11 cellular contexts compared by ENCODE assay signal in genomic region chr1:169024800-169025253, GRCh38.
DNase-seq lines count a peak whose midpoint lies in the region; ATAC-seq, FAIRE-seq and TF ChIP-seq lines count a peak whose summit lies in the region.
"Had no signal": no experiment of that assay in that cellular context is flagged by ENCODE, and none has a peak within 500 bp of the region (broad histone marks: within the 10 kb centered on the region; RNA-seq: fewer than 3 reads in every experiment).

No MANE protein-coding gene starts in this region.

- TF ChIP-seq CTCF in GM12878 (IDR thresholded peaks at IDR 0.05 in 2 of 3, conservative IDR thresholded peaks at IDR 0.05 in 1 of 3; ENCODE audit: control insufficient read depth in 2 of 3, extremely low read depth in 1 of 3, insufficient read depth in 1 of 3, low read depth in 3 of 3, low read length in 3 of 3): no peak
- no peak for TF ChIP-seq CTCF in esophagus muscularis mucosa (IDR thresholded peaks at IDR 0.05)
- TF ChIP-seq CTCF in endodermal cell (conservative IDR thresholded peaks at IDR 0.05): no peak

- RAD21 ChIA-PET in GM12878 (lab: Charles Lee; ENCODE audit: unreplicated experiment): interaction anchor here (0.7 to 9.0 kb wide), 25 partner anchors 8 to 682 kb away, joined by 3 to 112 read pairs (median 5); no protein-coding TSS in a partner anchor

- in situ Hi-C loops in GM12878 (cut with MboI): no loop called here

- TF ChIP-seq EP300 in GM12878 (IDR thresholded peaks at IDR 0.05; ENCODE audit: borderline replicate concordance in 1 of 2, control insufficient read depth in 1 of 2, low read depth in 2 of 2, low read length in 2 of 2): peak; percentile 77 to 88; a peak in 3 of 4 replicates
- TF ChIP-seq EP300 in esophagus muscularis mucosa (IDR thresholded peaks at IDR 0.05): no peak

- no peaks in the 10 kb centered on the region for H4K20me1 ChIP-seq in GM12878 (ENCODE audit: control insufficient read depth, insufficient read depth)

- peaks cover 2% of the 10 kb centered on the region for H3K27me3 Mint-ChIP-seq in endodermal cell (ENCODE audit: insufficient read depth)

- peaks cover 4% of the 10 kb centered on the region for H3K4me1 Mint-ChIP-seq in endodermal cell

- peaks cover 15% of the 10 kb centered on the region for H3K4me1 ChIP-seq in GM12878 (ENCODE audit: control insufficient read depth, insufficient read depth, low read length)
- H3K4me1 ChIP-seq in esophagus muscularis mucosa: no peaks in the 10 kb centered on the region
- no peaks in the 10 kb centered on the region for H3K4me1 ChIP-seq in endodermal cell (ENCODE audit: control insufficient read depth, insufficient read depth, low read length)

- TF ChIP-seq RAD21 in GM12878 (IDR thresholded peaks at IDR 0.05; ENCODE audit: insufficient read depth, low read depth, low read length): 0 out of 2 replicates have a peak, but pooled peaks have one; percentile 14

- no peak overlapping the region for H2AFZ ChIP-seq in GM12878 (ENCODE audit: control insufficient read depth, low read depth, low read length)

- SMC1A ChIA-PET in GM12878 (lab: Charles Lee; ENCODE audit: uncharacterized antibody, unreplicated experiment): interaction anchor here (0.7 to 13.7 kb wide), 35 partner anchors 9 to 585 kb away, joined by 3 to 343 read pairs (median 5); partner anchors contain the start of genes ATP1B1, BLZF1 and NME7

- H3K27me3 ChIP-seq in GM12878 (replicated peaks in 1 of 2; ENCODE audit: control insufficient read depth in 2 of 2, insufficient read depth in 2 of 2, low read length in 1 of 2): no peaks in the 10 kb centered on the region
- no peaks in the 10 kb centered on the region for H3K27me3 ChIP-seq in esophagus muscularis mucosa
- H3K27me3 ChIP-seq in endodermal cell (ENCODE audit: control insufficient read depth, insufficient read depth, low read length, poor library complexity, severe bottlenecking): no peaks in the 10 kb centered on the region

- H3K9me3 ChIP-seq in GM12878 (replicated peaks; ENCODE audit: control insufficient read depth, insufficient read depth, low read length): no peaks in the 10 kb centered on the region
- H3K9me3 ChIP-seq in esophagus muscularis mucosa: no peaks in the 10 kb centered on the region
- no peaks in the 10 kb centered on the region for H3K9me3 ChIP-seq in endodermal cell (ENCODE audit: control insufficient read depth, low read length)
- H3K9me3 ChIP-seq: thoracic aorta had no signal

- no peak overlapping the region for H3K4me3 Mint-ChIP-seq in endodermal cell

- H3K4me3 ChIP-seq in GM12878 (no peak overlapping the region), esophagus muscularis mucosa (no peak overlapping the region), endodermal cell (ENCODE audit: low read length) (no peak overlapping the region)
- H3K4me3 ChIP-seq: thoracic aorta had no signal

- intact Hi-C loops in GM12878 (cut with micrococcal nuclease; ENCODE audit: unreplicated experiment) (loop anchor here (1.0 to 5.0 kb wide), 3 partner anchors 13 to 82 kb away; partner anchors contain the start of gene ATP1B1), esophagus muscularis mucosa (cut with DNase I) (no loop called here)

- FAIRE-seq in GM12878 (lab: Jason Lieb, UNC): peak; percentile 31
- FAIRE-seq: frontal cortex had no signal

- no peaks in the 10 kb centered on the region for H3K79me2 ChIP-seq in GM12878 (ENCODE audit: control insufficient read depth, insufficient read depth, low read length)

- WGBS in GM12878 (ENCODE audit: insufficient coverage, insufficient replicate concordance, low lambda C conversion rate, missing lambda C conversion rate): 0% methylated on average over 1 of the region's 1 CpG
- WGBS in esophagus muscularis mucosa: 94% methylated on average over 1 of the region's 1 CpG
- 78 to 93% methylated on average over 1 of the region's 1 CpG for WGBS in endodermal cell (ENCODE audit: insufficient coverage in 1 of 2, insufficient read length in 1 of 2), 2 experiments

- CTCF ChIA-PET in GM12878 (lab: Yijun Ruan, JAX): interaction anchor here (0.9 to 3.4 kb wide), 15 partner anchors 11 to 586 kb away, joined by 3 to 23 read pairs (median 4); partner anchors contain the start of gene ATP1B1

- no peaks in the 10 kb centered on the region for H3K9me3 Mint-ChIP-seq in endodermal cell

- H3K27ac ChIP-seq in GM12878 (ENCODE audit: control insufficient read depth, insufficient read depth) (peak overlapping the region; percentile 35; the same call in 1 of the 2 replicates), esophagus muscularis mucosa (replicated peaks in 1 of 4) (no peak overlapping the region), endodermal cell (ENCODE audit: low read depth, low read length) (no peak overlapping the region)
- H3K27ac ChIP-seq: C4-2B, thoracic aorta had no signal

- H3K36me3 Mint-ChIP-seq in endodermal cell (ENCODE audit: low read depth): no peaks in the 10 kb centered on the region

- peak overlapping the region; percentile 66 for H3K4me2 ChIP-seq in GM12878 (ENCODE audit: control insufficient read depth, insufficient read depth)

- POLR2A ChIA-PET in GM12878 (lab: Charles Lee): interaction anchor here (0.5 to 2.7 kb wide), 18 partner anchors 12 to 330 kb away, joined by 3 to 33 read pairs (median 4); partner anchors contain the start of gene ATP1B1

- no peak overlapping the region for H3K27ac Mint-ChIP-seq in endodermal cell

- ATAC-seq in GM18505 (IDR thresholded peaks at IDR 0.05; ENCODE audit: unreplicated experiment) (peak; percentile 92), GM21390 (IDR thresholded peaks at IDR 0.05; ENCODE audit: unreplicated experiment) (peak; percentile 90), HG03066 (IDR thresholded peaks at IDR 0.05; ENCODE audit: low read depth, unreplicated experiment) (peak; percentile 94), GM12878 (peak; percentile 94)

- peak; percentile 92 for DNase-seq in GM12878 (ENCODE audit: low read depth, low spot score)
- no peak for DNase-seq in HT-29 (ENCODE audit: low spot score)
- no peak for DNase-seq in NCI-H1092 (lab: John Stamatoyannopoulos, UW)
- no peak for DNase-seq in esophagus muscularis mucosa (ENCODE audit: extremely low spot score)
- no peak for DNase-seq in endodermal cell

- BruUV-seq in GM12878 (replicated peaks; lab: Mats Ljungman, UMichigan): no TSS peak

- H3K9ac ChIP-seq in GM12878 (ENCODE audit: control insufficient read depth, insufficient read depth, low read length): no peak overlapping the region
- no peak overlapping the region for H3K9ac ChIP-seq in endodermal cell (ENCODE audit: extremely low read depth, low read length, poor library complexity, severe bottlenecking)

- no peak for TF ChIP-seq POLR2A in GM18505 (IDR thresholded peaks at IDR 0.05; ENCODE audit: borderline replicate concordance, extremely low read depth, insufficient read depth, insufficient read length)
- no peak for TF ChIP-seq POLR2A in GM12878 (IDR thresholded peaks at IDR 0.05; ENCODE audit: low read depth, low read length)
- no peak for TF ChIP-seq POLR2A in esophagus muscularis mucosa (IDR thresholded peaks at IDR 0.05; ENCODE audit: low read depth)

- no peaks in the 10 kb centered on the region for H3K36me3 ChIP-seq in GM12878 (ENCODE audit: control insufficient read depth in 2 of 2, insufficient read depth in 2 of 2, low read length in 1 of 2)
- no peaks in the 10 kb centered on the region for H3K36me3 ChIP-seq in esophagus muscularis mucosa
- no peaks in the 10 kb centered on the region for H3K36me3 ChIP-seq in endodermal cell (ENCODE audit: control insufficient read depth, insufficient read depth, low read length)
- H3K36me3 ChIP-seq: thoracic aorta had no signal

TF ChIP-seq in GM12878, 131 proteins besides CTCF, POLR2A, EP300 and RAD21 (continues in another document):
- peak; percentile 76 to 79; a peak in 3 of 4 replicates for TF ChIP-seq BHLHE40 (IDR thresholded peaks at IDR 0.05; ENCODE audit: borderline replicate concordance in 1 of 2, low read depth in 2 of 2, low read length in 1 of 2)
- 0 out of 2 replicates have a peak, but pooled peaks have one; percentile 58 for TF ChIP-seq EED (IDR thresholded peaks at IDR 0.05; ENCODE audit: low read depth)
- peak; percentile 76; the same call in 1 of the 2 replicates for TF ChIP-seq CHD2 (IDR thresholded peaks at IDR 0.05; ENCODE audit: borderline replicate concordance, low read depth, low read length)
- TF ChIP-seq CREB1 (IDR thresholded peaks at IDR 0.05; ENCODE audit: low read depth): 0 out of 2 replicates have a peak, but pooled peaks have one; percentile 18
- peak; percentile 94 for TF ChIP-seq RELB (IDR thresholded peaks at IDR 0.05; ENCODE audit: low read depth)
- TF ChIP-seq ZNF217 (IDR thresholded peaks at IDR 0.05): 0 out of 2 replicates have a peak, but pooled peaks have one; percentile 55
- 0 out of 2 replicates have a peak, but pooled peaks have one; percentile 60 for TF ChIP-seq HDAC2 (IDR thresholded peaks at IDR 0.05)
- peak; percentile 44; the same call in 1 of the 2 replicates for TF ChIP-seq ATF2 (IDR thresholded peaks at IDR 0.05; ENCODE audit: low read length)
- TF ChIP-seq TCF3 (IDR thresholded peaks at IDR 0.05; ENCODE audit: borderline replicate concordance, insufficient read depth, low read depth, low read length): no peak
- peak; percentile 73; the same call in 1 of the 2 replicates for TF ChIP-seq CHD4 (IDR thresholded peaks at IDR 0.05)
- TF ChIP-seq BACH1 (IDR thresholded peaks at IDR 0.05; ENCODE audit: borderline replicate concordance): no peak; the same call in 1 of the 2 replicates
